Comparison of ENCODE assay signal across 12 cellular contexts in genomic region chr21:15437873-15438272, GRCh38.
DNase-seq lines count a peak whose midpoint lies in the region; ATAC-seq and FAIRE-seq lines count a peak whose summit lies in the region.
"Had no signal": no experiment of that assay in that cellular context is flagged by ENCODE, and none has a peak within 500 bp of the region (broad histone marks: within the 10 kb centered on the region; RNA-seq: fewer than 3 reads in every experiment).

No MANE protein-coding gene starts in this region.

- H3K23ac ChIP-seq in neuronal stem cell (ENCODE audit: low read depth, low read length, poor library complexity): no peak overlapping the region

- no peak overlapping the region for H4K91ac ChIP-seq in neuronal stem cell (ENCODE audit: low read depth, low read length, poor library complexity)

- H2BK15ac ChIP-seq in neuronal stem cell (ENCODE audit: low read length): no peak overlapping the region

- FAIRE-seq in frontal cortex (lab: Jason Lieb, UNC): no peak

- H3K27ac ChIP-seq in neuronal stem cell (replicated peaks; ENCODE audit: low read length): peak overlapping the region; percentile 42
- H3K27ac ChIP-seq: left ventricle myocardium inferior had no signal

- H4K8ac ChIP-seq in neuronal stem cell (ENCODE audit: low read depth, low read length): no peak overlapping the region

- DNase-seq in SIG-M5 treated with dmso at 0.1 percent for 504 hours (lab: John Stamatoyannopoulos, UW; ENCODE audit: unreplicated experiment) (peak; percentile 33), SIG-M5 (lab: John Stamatoyannopoulos, UW) (no peak), NOMO-1 treated with dmso at 0.1 percent for 144 hours (lab: John Stamatoyannopoulos, UW; ENCODE audit: unreplicated experiment) (peak; percentile 55), neuronal stem cell (ENCODE audit: low spot score) (no peak), frontal cortex (ENCODE audit: low spot score in 2 of 2) (no peak), middle frontal gyrus (ENCODE audit: extremely low spot score, low spot score) (no peak), D341Med (ENCODE audit: low spot score) (no peak)
- DNase-seq: 8988T; activated naive CD8-positive, alpha-beta T cell treated with anti-CD3 and anti-CD28 coated beads, Interleukin-2, amount 10 ng/mL, durations not matched to agents 7 days and 5 days; GOT3; left ventricle myocardium inferior had no signal

- H3K4me2 ChIP-seq in neuronal stem cell (ENCODE audit: insufficient read depth, low read length, poor library complexity, severe bottlenecking): no peak overlapping the region

- H2BK12ac ChIP-seq in neuronal stem cell (ENCODE audit: low read length): no peak overlapping the region

- H3K4me1 ChIP-seq in neuronal stem cell (ENCODE audit: control insufficient read depth in 2 of 2, insufficient read depth in 1 of 2, low read depth in 1 of 2, low read length in 2 of 2): peaks cover 8 to 37% of the 10 kb centered on the region in 2 donors

- H3K4me3 ChIP-seq in neuronal stem cell (ENCODE audit: low read length in 2 of 2): no peak overlapping the region
- H3K4me3 ChIP-seq: left ventricle myocardium inferior had no signal

- no peak overlapping the region for H2AK5ac ChIP-seq in neuronal stem cell (ENCODE audit: low read depth, low read length)

- no peaks in the 10 kb centered on the region for H3K79me1 ChIP-seq in neuronal stem cell (ENCODE audit: low read depth, low read length)

- ATAC-seq in HG02759 (IDR thresholded peaks at IDR 0.05; ENCODE audit: unreplicated experiment): peak; percentile 84

- H3K9me3 ChIP-seq in neuronal stem cell (replicated peaks in 1 of 2; ENCODE audit: control insufficient read depth in 2 of 2, insufficient read depth in 1 of 2, low read depth in 1 of 2, low read length in 2 of 2): peaks cover 0 to 8% of the 10 kb centered on the region in 2 donors

- H3K4ac ChIP-seq in neuronal stem cell (ENCODE audit: low read length): no peak overlapping the region

- no peak overlapping the region for H2BK5ac ChIP-seq in neuronal stem cell (ENCODE audit: low read length)

- WGBS in neuronal stem cell (ENCODE audit: extremely low coverage in 2 of 2, insufficient read length in 2 of 2, insufficient replicate concordance in 1 of 2), 2 donors: no CpG with 5 or more reads among the region's 2 CpGs

- peak overlapping the region; percentile 33 for H2AFZ ChIP-seq in neuronal stem cell (ENCODE audit: low read length)

- no peaks in the 10 kb centered on the region for H3K36me3 ChIP-seq in neuronal stem cell (replicated peaks in 1 of 2; ENCODE audit: control insufficient read depth in 2 of 2, insufficient read depth in 2 of 2, low read length in 2 of 2)
- H3K36me3 ChIP-seq: left ventricle myocardium inferior had no signal

- H2BK120ac ChIP-seq in neuronal stem cell (ENCODE audit: low read depth, low read length): no peak overlapping the region

- no peak overlapping the region for H3K14ac ChIP-seq in neuronal stem cell (ENCODE audit: low read length)

- no peaks in the 10 kb centered on the region for H3K27me3 ChIP-seq in neuronal stem cell (ENCODE audit: control insufficient read depth in 3 of 3, insufficient read depth in 3 of 3, low read depth in 1 of 3, low read length in 3 of 3)

- no peak overlapping the region for H3K18ac ChIP-seq in neuronal stem cell (ENCODE audit: low read length)

- no peak overlapping the region for H3K9ac ChIP-seq in neuronal stem cell (ENCODE audit: low read depth, low read length, poor library complexity)

Comparison
In these comparisons a context has a peak if more than half of its experiments do, and no peak if none do; other contexts are left out.
1. DNase-seq: peak in SIG-M5 treated with dmso at 0.1 percent for 504 hours (single experiment) and NOMO-1 treated with dmso at 0.1 percent for 144 hours (single experiment); none in SIG-M5 (single experiment), neuronal stem cell (single experiment), frontal cortex (0 of 2), middle frontal gyrus (single experiment) and D341Med (single experiment).